7 cellular contexts compared by ENCODE assay signal in the genomic region with DNA sequence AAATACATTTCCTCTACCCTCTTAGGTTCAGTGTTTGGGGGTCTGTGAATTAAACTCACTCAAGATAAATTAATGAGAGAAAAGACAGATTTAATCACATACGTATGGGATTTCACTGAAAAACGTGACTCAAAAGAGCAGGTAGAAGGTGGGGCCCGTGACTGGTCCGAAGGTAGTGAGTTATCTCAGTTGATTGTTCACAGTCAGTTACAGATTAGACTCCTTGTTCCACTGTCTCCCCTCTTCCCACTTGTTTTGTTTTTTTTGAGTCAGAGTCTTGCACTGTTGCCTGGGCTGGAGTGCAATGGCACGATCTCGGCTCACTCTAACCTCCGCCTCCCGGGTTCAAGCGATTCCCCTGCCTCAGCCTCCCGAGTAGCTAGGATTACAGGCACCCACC.
DNase-seq lines count a peak whose midpoint lies in the region; ATAC-seq and TF ChIP-seq lines count a peak whose summit lies in the region.
"Not testable (repeated sequence)": the region's sequence is repeated elsewhere in the genome, so short reads cannot be mapped to it uniquely, and the experiment has no call there.

No MANE protein-coding gene starts in this region.

- peaks cover 91% of the 10 kb centered on the region for H3K79me2 ChIP-seq in neural progenitor cell (ENCODE audit: low read depth)

- not testable (repeated sequence) for H3K27me3 ChIP-seq in cardiac muscle cell, neural progenitor cell

- H2AFZ ChIP-seq in neural progenitor cell (replicated peaks) = not testable (repeated sequence)

- ATAC-seq in activated naive CD4-positive, alpha-beta T cell treated with anti-CD3 and anti-CD28 coated beads, Interleukin-2, amount 50 U/mL, for 72 hours = peak; percentile 46 to 58
- peak in 1 of 2 donors; percentile 11 for ATAC-seq in stimulated activated naive B cell treated with anti-CD40 and anti-IgM and Interleukin-4, amounts not matched to agents 10 μg/mL and 1 μg/mL and 100 μg/mL, for 72 hours (replicated peaks)

- peaks cover 65% of the 10 kb centered on the region for H4K20me1 ChIP-seq in neural progenitor cell (ENCODE audit: low read depth)

- not testable (repeated sequence) for H3K9me3 ChIP-seq in cardiac muscle cell (ENCODE audit: low read depth); neural progenitor cell (ENCODE audit: low read depth)

- H3K4me1 ChIP-seq in cardiac muscle cell (ENCODE audit: low read depth) (peaks cover 37% of the 10 kb centered on the region), neural progenitor cell (peaks cover 11% of the 10 kb centered on the region)

- H3K9ac ChIP-seq in neural progenitor cell = not testable (repeated sequence)

- H3K4me3 ChIP-seq in GM12865 (ENCODE audit: low read depth, low read length) = peak overlapping the region; percentile 27
- H3K4me3 ChIP-seq in cardiac muscle cell, neural progenitor cell: not testable (repeated sequence)

- H3F3A ChIP-seq in neural progenitor cell (ENCODE audit: low read depth) = not testable (repeated sequence)

- peak overlapping the region; percentile 96 for H3K27ac Mint-ChIP-seq in activated CD4-positive, alpha-beta memory T cell treated with anti-CD3 and anti-CD28 coated beads, Interleukin-2, amount 10 ng/mL, durations not matched to agents 7 days and 5 days
- peak overlapping the region; percentile 96 to 99 for H3K27ac Mint-ChIP-seq in activated naive CD4-positive, alpha-beta T cell treated with anti-CD3 and anti-CD28 coated beads, Interleukin-2, amount 50 U/mL, for 72 hours
- H3K27ac Mint-ChIP-seq in neural progenitor cell = peak overlapping the region; percentile 34
- peak overlapping the region; percentile 96 for H3K27ac Mint-ChIP-seq in stimulated activated naive B cell treated with anti-CD40 and anti-IgM and Interleukin-4, amounts not matched to agents 10 μg/mL and 1 μg/mL and 100 μg/mL, for 72 hours

- not testable (repeated sequence) for DNase-seq in GM12865 (ENCODE audit: low read depth); RWPE1 (ENCODE audit: low spot score); activated CD4-positive, alpha-beta memory T cell treated with anti-CD3 and anti-CD28 coated beads, Interleukin-2, amount 10 ng/mL, durations not matched to agents 7 days and 5 days; cardiac muscle cell (ENCODE audit: low read depth in 1 of 2, low spot score in 1 of 2); neural progenitor cell (ENCODE audit: low spot score); stimulated activated naive B cell treated with anti-CD40 and anti-IgM and Interleukin-4, amounts not matched to agents 10 μg/mL and 1 μg/mL and 100 μg/mL, for 72 hours
- DNase-seq in activated naive CD4-positive, alpha-beta T cell treated with anti-CD3 and anti-CD28 coated beads, Interleukin-2, amount 50 U/mL, for 72 hours (ENCODE audit: low spot score in 2 of 2) = peak in 1 of 2 donors; percentile 62

- H3K9me3 Mint-ChIP-seq in activated CD4-positive, alpha-beta memory T cell treated with anti-CD3 and anti-CD28 coated beads, Interleukin-2, amount 10 ng/mL, durations not matched to agents 7 days and 5 days; activated naive CD4-positive, alpha-beta T cell treated with anti-CD3 and anti-CD28 coated beads, Interleukin-2, amount 50 U/mL, for 72 hours; neural progenitor cell; stimulated activated naive B cell treated with anti-CD40 and anti-IgM and Interleukin-4, amounts not matched to agents 10 μg/mL and 1 μg/mL and 100 μg/mL, for 72 hours: not testable (repeated sequence)

- not testable (repeated sequence) for H3K27me3 Mint-ChIP-seq in activated CD4-positive, alpha-beta memory T cell treated with anti-CD3 and anti-CD28 coated beads, Interleukin-2, amount 10 ng/mL, durations not matched to agents 7 days and 5 days; neural progenitor cell (ENCODE audit: insufficient read depth, low read depth); stimulated activated naive B cell treated with anti-CD40 and anti-IgM and Interleukin-4, amounts not matched to agents 10 μg/mL and 1 μg/mL and 100 μg/mL, for 72 hours

- not testable (repeated sequence) for H3K36me3 ChIP-seq in cardiac muscle cell, neural progenitor cell

- POLR2A ChIA-PET in RWPE1 (lab: Yijun Ruan, JAX; ENCODE audit: low non-redundant PET) = not testable (repeated sequence)
- POLR2A ChIA-PET in activated CD4-positive, alpha-beta memory T cell treated with anti-CD3 and anti-CD28 coated beads, Interleukin-2, amount 10 ng/mL, durations not matched to agents 7 days and 5 days (lab: Charles Lee) = interaction anchor here (0.9 to 8.7 kb wide), 21 partner anchors 9 to 516 kb away, joined by 3 to 164 read pairs (median 6); a partner anchor contains a TSS

- peaks cover 29% of the 10 kb centered on the region for H3K36me3 Mint-ChIP-seq in activated CD4-positive, alpha-beta memory T cell treated with anti-CD3 and anti-CD28 coated beads, Interleukin-2, amount 10 ng/mL, durations not matched to agents 7 days and 5 days (ENCODE audit: low read depth)
- H3K36me3 Mint-ChIP-seq in activated naive CD4-positive, alpha-beta T cell treated with anti-CD3 and anti-CD28 coated beads, Interleukin-2, amount 50 U/mL, for 72 hours = peaks cover 0 to 15% of the 10 kb centered on the region in 2 donors
- H3K36me3 Mint-ChIP-seq in neural progenitor cell = not testable (repeated sequence)
- H3K36me3 Mint-ChIP-seq in stimulated activated naive B cell treated with anti-CD40 and anti-IgM and Interleukin-4, amounts not matched to agents 10 μg/mL and 1 μg/mL and 100 μg/mL, for 72 hours = peaks cover 0 to 11% of the 10 kb centered on the region in 2 donors

- TF ChIP-seq CTCF in GM12865 (IDR thresholded peaks at IDR 0.05; ENCODE audit: insufficient read depth, low read depth, low read length, missing control alignments); RWPE1 (conservative IDR thresholded peaks at IDR 0.05; ENCODE audit: low read depth); cardiac muscle cell (IDR thresholded peaks at IDR 0.05; ENCODE audit: low read depth, low read length); neural progenitor cell (IDR thresholded peaks at IDR 0.05): not testable (repeated sequence)

- H3K4me1 Mint-ChIP-seq in activated CD4-positive, alpha-beta memory T cell treated with anti-CD3 and anti-CD28 coated beads, Interleukin-2, amount 10 ng/mL, durations not matched to agents 7 days and 5 days = peaks cover 98% of the 10 kb centered on the region
- peaks cover 55% of the 10 kb centered on the region for H3K4me1 Mint-ChIP-seq in neural progenitor cell
- H3K4me1 Mint-ChIP-seq in stimulated activated naive B cell treated with anti-CD40 and anti-IgM and Interleukin-4, amounts not matched to agents 10 μg/mL and 1 μg/mL and 100 μg/mL, for 72 hours = peaks cover 77 to 99% of the 10 kb centered on the region in 2 donors

- peak overlapping the region; percentile 70; the same call in 1 of the 2 replicates for H3K27ac ChIP-seq in RWPE1
- H3K27ac ChIP-seq in cardiac muscle cell = peak overlapping the region; percentile 69
- not testable (repeated sequence) for H3K27ac ChIP-seq in neural progenitor cell

- H3K4me2 ChIP-seq in neural progenitor cell = not testable (repeated sequence)

- H3K4me3 Mint-ChIP-seq in activated CD4-positive, alpha-beta memory T cell treated with anti-CD3 and anti-CD28 coated beads, Interleukin-2, amount 10 ng/mL, durations not matched to agents 7 days and 5 days = peak overlapping the region; percentile 65
- H3K4me3 Mint-ChIP-seq in neural progenitor cell = not testable (repeated sequence)
- peak overlapping the region; percentile 47 to 70 for H3K4me3 Mint-ChIP-seq in stimulated activated naive B cell treated with anti-CD40 and anti-IgM and Interleukin-4, amounts not matched to agents 10 μg/mL and 1 μg/mL and 100 μg/mL, for 72 hours

- CTCF ChIA-PET in RWPE1 (lab: Yijun Ruan, JAX) = not testable (repeated sequence)
- CTCF ChIA-PET in activated CD4-positive, alpha-beta memory T cell treated with anti-CD3 and anti-CD28 coated beads, Interleukin-2, amount 10 ng/mL, durations not matched to agents 7 days and 5 days (lab: Charles Lee) = interaction anchor here (0.7 to 3.9 kb wide), 12 partner anchors 9 to 110 kb away, joined by 3 to 35 read pairs (median 9); no protein-coding TSS in a partner anchor

Comparison
In these comparisons a context has a peak if more than half of its experiments do, and no peak if none do; other contexts are left out.
1. H3K27ac Mint-ChIP-seq: peak in every context shown above with its lines; median percentile 98 in activated naive CD4-positive, alpha-beta T cell treated with anti-CD3 and anti-CD28 coated beads, Interleukin-2, amount 50 U/mL, for 72 hours; 96 in activated CD4-positive, alpha-beta memory T cell treated with anti-CD3 and anti-CD28 coated beads, Interleukin-2, amount 10 ng/mL, durations not matched to agents 7 days and 5 days; 96 in stimulated activated naive B cell treated with anti-CD40 and anti-IgM and Interleukin-4, amounts not matched to agents 10 μg/mL and 1 μg/mL and 100 μg/mL, for 72 hours; 34 in neural progenitor cell.